11 cellular contexts compared by ENCODE assay signal in genomic region chr12:124379379-124379937, GRCh38.
A peak's percentile ranks its signal among the peaks of the same experiment; 100 is the strongest.
DNase-seq lines count a peak whose midpoint lies in the region; FAIRE-seq and TF ChIP-seq lines count a peak whose summit lies in the region.
"Had no signal": no experiment of that assay in that cellular context is flagged by ENCODE, and none has a peak within 500 bp of the region (broad histone marks: within the 10 kb centered on the region; RNA-seq: fewer than 3 reads in every experiment).

No MANE protein-coding gene starts in this region.

- H3K9me3 ChIP-seq in BLaER1: no peaks in the 10 kb centered on the region
- no peaks in the 10 kb centered on the region for H3K9me3 ChIP-seq in adrenal gland (replicated peaks in 1 of 3)
- H3K9me3 ChIP-seq in kidney (ENCODE audit: control insufficient read depth in 1 of 2, low read length in 2 of 2): no peaks in the 10 kb centered on the region
- no peaks in the 10 kb centered on the region for H3K9me3 ChIP-seq in sigmoid colon
- no peaks in the 10 kb centered on the region for H3K9me3 ChIP-seq in MM.1S (replicated peaks; ENCODE audit: insufficient read depth, low read length)
- H3K9me3 ChIP-seq: BE2C had no signal

- POLR2A ChIA-PET in activated CD4-positive, alpha-beta T cell treated with anti-CD3 and anti-CD28 coated beads, Interleukin-2, amount 10 ng/mL, durations not matched to agents 7 days and 5 days (lab: Charles Lee): no interaction called here

- no peaks in the 10 kb centered on the region for H3F3A ChIP-seq in MM.1S (ENCODE audit: insufficient read depth, low read length)

- H3K9ac ChIP-seq in BLaER1: no peak overlapping the region
- peak overlapping the region in 1 of 2 donors; percentile 27 for H3K9ac ChIP-seq in kidney (ENCODE audit: low read length in 2 of 2)
- no peak overlapping the region for H3K9ac ChIP-seq in MM.1S (ENCODE audit: low read length)

- H3K27ac Mint-ChIP-seq in activated CD4-positive, alpha-beta T cell treated with anti-CD3 and anti-CD28 coated beads, Interleukin-2, amount 10 ng/mL, durations not matched to agents 7 days and 5 days: no peak overlapping the region
- H3K27ac Mint-ChIP-seq in T-helper 2 cell treated with Interferon-gamma antibody and Interleukin-4, amounts not matched to agents 5 μg/mL and 100 μg/mL, for 36 hours: no peak overlapping the region
- H3K27ac Mint-ChIP-seq: T-helper 1 cell treated with Interleukin-12 subunit alpha and Interleukin-12 subunit beta and Interleukin-4 antibody, amounts not matched to agents 30 μg/mL and 1 μg/mL, for 36 hours had no signal

- H3K36me3 Mint-ChIP-seq in activated CD4-positive, alpha-beta T cell treated with anti-CD3 and anti-CD28 coated beads, Interleukin-2, amount 10 ng/mL, durations not matched to agents 7 days and 5 days (ENCODE audit: low read depth): peaks cover 2% of the 10 kb centered on the region
- H3K36me3 Mint-ChIP-seq in T-helper 2 cell treated with Interferon-gamma antibody and Interleukin-4, amounts not matched to agents 5 μg/mL and 100 μg/mL, for 36 hours (ENCODE audit: low read depth): peaks cover 5% of the 10 kb centered on the region

- no peaks in the 10 kb centered on the region for H3K4me1 Mint-ChIP-seq in activated CD4-positive, alpha-beta T cell treated with anti-CD3 and anti-CD28 coated beads, Interleukin-2, amount 10 ng/mL, durations not matched to agents 7 days and 5 days
- H3K4me1 Mint-ChIP-seq in T-helper 2 cell treated with Interferon-gamma antibody and Interleukin-4, amounts not matched to agents 5 μg/mL and 100 μg/mL, for 36 hours (ENCODE audit: low read depth): no peaks in the 10 kb centered on the region

- H3K79me2 ChIP-seq in MM.1S (ENCODE audit: low read length): no peaks in the 10 kb centered on the region

- WGBS in adrenal gland, 4 donors: 56 to 80% (median 62%) methylated on average over 10 to 17 of the region's 17 CpGs
- 83 to 86% methylated on average over 17 of the region's 17 CpGs for WGBS in sigmoid colon, 2 donors

- H3K27ac ChIP-seq in BLaER1 (no peak overlapping the region), adrenal gland (peak overlapping the region; percentile 83 to 99 (median 93)), kidney (ENCODE audit: low read depth in 2 of 2, low read length in 2 of 2) (peak overlapping the region; percentile 66 to 93), sigmoid colon (peak overlapping the region; percentile 94 to 99 (median 96)), MM.1S (ENCODE audit: low read length) (no peak overlapping the region)

- no peaks in the 10 kb centered on the region for H3K9me2 ChIP-seq in MM.1S (replicated peaks; ENCODE audit: insufficient read depth, low read length)

- H4K20me1 ChIP-seq in BLaER1: peaks cover 100% of the 10 kb centered on the region
- H4K20me1 ChIP-seq in MM.1S (ENCODE audit: insufficient read depth, low read length): no peaks in the 10 kb centered on the region

- no peaks in the 10 kb centered on the region for H3K27me3 ChIP-seq in BLaER1
- H3K27me3 ChIP-seq in adrenal gland: no peaks in the 10 kb centered on the region
- no peaks in the 10 kb centered on the region for H3K27me3 ChIP-seq in sigmoid colon
- H3K27me3 ChIP-seq in MM.1S (replicated peaks; ENCODE audit: insufficient read depth, low read length): no peaks in the 10 kb centered on the region
- H3K27me3 ChIP-seq: BE2C had no signal

- H3K4me1 ChIP-seq in BLaER1: peaks cover 96% of the 10 kb centered on the region
- H3K4me1 ChIP-seq in adrenal gland (replicated peaks in 1 of 2): peaks cover 39 to 65% of the 10 kb centered on the region in 2 donors
- H3K4me1 ChIP-seq in kidney (ENCODE audit: control insufficient read depth in 1 of 2, insufficient read depth in 1 of 2, low read depth in 1 of 2, low read length in 2 of 2): peaks cover 23 to 34% of the 10 kb centered on the region in 2 donors
- H3K4me1 ChIP-seq in sigmoid colon: peaks cover 0 to 57% (median 46%) of the 10 kb centered on the region in 4 donors
- H3K4me1 ChIP-seq in MM.1S (ENCODE audit: low read length): no peaks in the 10 kb centered on the region
- H3K4me1 ChIP-seq: BE2C had no signal

- H3K9me3 Mint-ChIP-seq in activated CD4-positive, alpha-beta T cell treated with anti-CD3 and anti-CD28 coated beads, Interleukin-2, amount 10 ng/mL, durations not matched to agents 7 days and 5 days: no peaks in the 10 kb centered on the region
- no peaks in the 10 kb centered on the region for H3K9me3 Mint-ChIP-seq in T-helper 2 cell treated with Interferon-gamma antibody and Interleukin-4, amounts not matched to agents 5 μg/mL and 100 μg/mL, for 36 hours
- H3K9me3 Mint-ChIP-seq: T-helper 1 cell treated with Interleukin-12 subunit alpha and Interleukin-12 subunit beta and Interleukin-4 antibody, amounts not matched to agents 30 μg/mL and 1 μg/mL, for 36 hours had no signal

- H3K27me3 Mint-ChIP-seq in activated CD4-positive, alpha-beta T cell treated with anti-CD3 and anti-CD28 coated beads, Interleukin-2, amount 10 ng/mL, durations not matched to agents 7 days and 5 days: no peaks in the 10 kb centered on the region
- no peaks in the 10 kb centered on the region for H3K27me3 Mint-ChIP-seq in T-helper 2 cell treated with Interferon-gamma antibody and Interleukin-4, amounts not matched to agents 5 μg/mL and 100 μg/mL, for 36 hours (ENCODE audit: low read depth)

- H3K4me3 ChIP-seq in BLaER1 (no peak overlapping the region), adrenal gland (no peak overlapping the region), kidney (ENCODE audit: low read length in 2 of 2) (no peak overlapping the region), sigmoid colon (no peak overlapping the region), MM.1S (ENCODE audit: low read length) (no peak overlapping the region)

- H3K4me3 Mint-ChIP-seq in activated CD4-positive, alpha-beta T cell treated with anti-CD3 and anti-CD28 coated beads, Interleukin-2, amount 10 ng/mL, durations not matched to agents 7 days and 5 days: no peak overlapping the region
- no peak overlapping the region for H3K4me3 Mint-ChIP-seq in T-helper 2 cell treated with Interferon-gamma antibody and Interleukin-4, amounts not matched to agents 5 μg/mL and 100 μg/mL, for 36 hours
- H3K4me3 Mint-ChIP-seq: T-helper 1 cell treated with Interleukin-12 subunit alpha and Interleukin-12 subunit beta and Interleukin-4 antibody, amounts not matched to agents 30 μg/mL and 1 μg/mL, for 36 hours had no signal

- H2AFZ ChIP-seq in MM.1S (ENCODE audit: low read length): no peak overlapping the region

- H3K36me3 ChIP-seq in BLaER1 (peaks cover 70% of the 10 kb centered on the region), adrenal gland (replicated peaks in 1 of 2) (peaks cover 0 to 75% of the 10 kb centered on the region in 2 donors), kidney (ENCODE audit: control insufficient read depth in 1 of 2, insufficient read depth in 2 of 2, low read length in 2 of 2) (peaks cover 13 to 40% of the 10 kb centered on the region in 2 donors), sigmoid colon (peaks cover 21 to 65% (median 30%) of the 10 kb centered on the region in 4 donors), MM.1S (replicated peaks; ENCODE audit: insufficient read depth, low read length) (no peaks in the 10 kb centered on the region)

- TF ChIP-seq EP300 in sigmoid colon (IDR thresholded peaks at IDR 0.05): no peak

- H3K4me2 ChIP-seq in BLaER1: peak overlapping the region; percentile 86
- no peak overlapping the region for H3K4me2 ChIP-seq in MM.1S (ENCODE audit: low read depth, low read length)

- TF ChIP-seq CTCF in adrenal gland (IDR thresholded peaks at IDR 0.05) (no peak), kidney (IDR thresholded peaks at IDR 0.05; ENCODE audit: borderline replicate concordance, extremely low read depth, insufficient read depth) (no peak), sigmoid colon (IDR thresholded peaks at IDR 0.05) (no peak), MM.1S (IDR thresholded peaks at IDR 0.05; ENCODE audit: low read length) (no peak)

- no peak for FAIRE-seq in kidney (lab: Jason Lieb, UNC)

- intact Hi-C loops in adrenal gland (cut with DNase I) (loop anchor here (10.0 kb wide), 1 partner anchor 385 kb away; no protein-coding TSS in a partner anchor), kidney (cut with DNase I) (no loop called here), sigmoid colon (cut with DNase I) (no loop called here)

- DNase-seq in adrenal gland (no peak), kidney (no peak), sigmoid colon (no peak), cerebellar nuclear complex (lab: John Stamatoyannopoulos, UW) (no peak), MM.1S (no peak)
- DNase-seq in activated CD4-positive, alpha-beta T cell treated with anti-CD3 and anti-CD28 coated beads, Interleukin-2, amount 10 ng/mL, durations not matched to agents 7 days and 5 days: no peak
- DNase-seq in T-helper 2 cell treated with Interferon-gamma antibody and Interleukin-4, amounts not matched to agents 5 μg/mL and 100 μg/mL, for 36 hours (ENCODE audit: low spot score): no peak
- DNase-seq: BE2C, NCI-H1436 had no signal

- CTCF ChIA-PET in activated CD4-positive, alpha-beta T cell treated with anti-CD3 and anti-CD28 coated beads, Interleukin-2, amount 10 ng/mL, durations not matched to agents 7 days and 5 days (lab: Charles Lee): no interaction called here

- TF ChIP-seq POLR2A in adrenal gland (IDR thresholded peaks at IDR 0.05) (no peak), sigmoid colon (IDR thresholded peaks at IDR 0.05) (no peak)

Comparison
In these comparisons a context has a peak if more than half of its experiments do, and no peak if none do; other contexts are left out.
1. H3K27ac ChIP-seq: peak in adrenal gland (5 of 5), kidney (2 of 2) and sigmoid colon (4 of 4); none in BLaER1 (single experiment) and MM.1S (single experiment).
2. intact Hi-C loops: an anchor here in adrenal gland (10.0 kb wide); none called in kidney and sigmoid colon.